In genomic region chr18:24231773-24232735, GRCh38 we compare ENCODE assay signal across 13 cellular contexts.
DNase-seq lines count a peak whose midpoint lies in the region; ATAC-seq and TF ChIP-seq lines count a peak whose summit lies in the region.
"Had no signal": no experiment of that assay in that cellular context is flagged by ENCODE, and none has a peak within 500 bp of the region (broad histone marks: within the 10 kb centered on the region; RNA-seq: fewer than 3 reads in every experiment).

No MANE protein-coding gene starts in this region.

- intact Hi-C loops in A673 (cut with micrococcal nuclease; ENCODE audit: unreplicated experiment), result no loop called here
- intact Hi-C loops in CD4-positive, alpha-beta T cell (cut with DNase I, micrococcal nuclease), result no loop called here

- no peaks in the 10 kb centered on the region for H3K9me2 ChIP-seq in SK-N-SH

- POLR2A ChIA-PET in A673 (lab: Charles Lee; ENCODE audit: low non-redundant PET) (no interaction called here), SK-N-SH (lab: Yijun Ruan, JAX) (no interaction called here)
- POLR2A ChIA-PET in CD4-positive, alpha-beta T cell (lab: Charles Lee), result no interaction called here

- no peak overlapping the region for H3K27ac ChIP-seq in A673 (ENCODE audit: low read depth, low read length, poor library complexity, severe bottlenecking)
- H3K27ac ChIP-seq in SK-N-SH (ENCODE audit: low read depth in 2 of 2, low read length in 1 of 2), result peak overlapping the region; percentile 29 to 35; a peak in 2 of 4 replicates
- H3K27ac ChIP-seq in neuronal stem cell (replicated peaks; ENCODE audit: low read length), result no peak overlapping the region
- no peak overlapping the region for H3K27ac ChIP-seq in CD4-positive, alpha-beta T cell (ENCODE audit: low read depth, low read length)

- TF ChIP-seq EP300 in SK-N-SH (IDR thresholded peaks at IDR 0.05; ENCODE audit: borderline replicate concordance in 1 of 2, low read depth in 1 of 2, low read length in 1 of 2), result 0 out of 4 replicates have a peak, but pooled peaks of 1 of the 2 experiments have one; percentile 19

- TF ChIP-seq CTCF in A673 (conservative IDR thresholded peaks at IDR 0.05; ENCODE audit: low read depth, low read length) (no peak), SK-N-SH (IDR thresholded peaks at IDR 0.05) (no peak), fibroblast of the aortic adventitia (IDR thresholded peaks at IDR 0.05; ENCODE audit: insufficient read depth, low read length) (no peak), omental fat pad (IDR thresholded peaks at IDR 0.05) (no peak)
- TF ChIP-seq CTCF in CD4-positive, alpha-beta T cell (IDR thresholded peaks at IDR 0.05), result no peak

- H4K20me1 ChIP-seq in SK-N-SH (ENCODE audit: insufficient read depth), result no peaks in the 10 kb centered on the region

- H3K4me1 ChIP-seq in A673 (ENCODE audit: insufficient read depth, low read length, poor library complexity, severe bottlenecking), result peaks cover 21% of the 10 kb centered on the region
- peaks cover 0 to 11% of the 10 kb centered on the region in 2 experiments; a peak in 2 of 4 replicates for H3K4me1 ChIP-seq in SK-N-SH (ENCODE audit: control insufficient read depth in 1 of 2, insufficient read depth in 2 of 2, low read depth in 1 of 2, low read length in 1 of 2)
- H3K4me1 ChIP-seq in neuronal stem cell (ENCODE audit: control insufficient read depth in 2 of 2, insufficient read depth in 1 of 2, low read depth in 1 of 2, low read length in 2 of 2), result peaks cover 0 to 7% of the 10 kb centered on the region in 2 donors

- H3K4me3 ChIP-seq in A673 (ENCODE audit: low read depth, low read length, poor library complexity, severe bottlenecking) (no peak overlapping the region), SK-N-SH (ENCODE audit: low read depth in 2 of 2, low read length in 1 of 2) (no peak overlapping the region), fibroblast of the aortic adventitia (ENCODE audit: low read depth, low read length) (no peak overlapping the region), neuronal stem cell (ENCODE audit: low read length in 2 of 2) (no peak overlapping the region)

- H2AFZ ChIP-seq in SK-N-SH (ENCODE audit: low read depth), result no peak overlapping the region
- no peak overlapping the region for H2AFZ ChIP-seq in neuronal stem cell (ENCODE audit: low read length)

- H3K4me2 ChIP-seq in SK-N-SH (peak overlapping the region; percentile 13; the same call in 1 of the 2 replicates), neuronal stem cell (ENCODE audit: insufficient read depth, low read length, poor library complexity, severe bottlenecking) (no peak overlapping the region)

- H4K91ac ChIP-seq in neuronal stem cell (ENCODE audit: low read depth, low read length, poor library complexity), result no peak overlapping the region

- H3K4me1 Mint-ChIP-seq in CD4-positive, alpha-beta T cell (ENCODE audit: low read depth), result no peaks in the 10 kb centered on the region

- H3K9me3 ChIP-seq in A673 (ENCODE audit: low read depth, low read length, poor library complexity, severe bottlenecking), result no peaks in the 10 kb centered on the region
- no peaks in the 10 kb centered on the region for H3K9me3 ChIP-seq in SK-N-SH
- peaks cover 0 to 6% of the 10 kb centered on the region in 2 donors for H3K9me3 ChIP-seq in neuronal stem cell (replicated peaks in 1 of 2; ENCODE audit: control insufficient read depth in 2 of 2, insufficient read depth in 1 of 2, low read depth in 1 of 2, low read length in 2 of 2)
- H3K9me3 ChIP-seq in CD4-positive, alpha-beta T cell (ENCODE audit: control insufficient read depth, low read length), result no peaks in the 10 kb centered on the region

- no peak for TF ChIP-seq RAD21 in SK-N-SH (IDR thresholded peaks at IDR 0.05; ENCODE audit: low read length)

- no peaks in the 10 kb centered on the region for H3K36me3 ChIP-seq in A673 (ENCODE audit: insufficient read depth, low read length, poor library complexity, severe bottlenecking)
- H3K36me3 ChIP-seq in SK-N-SH (replicated peaks in 1 of 2; ENCODE audit: control insufficient read depth in 1 of 2, insufficient read depth in 2 of 2, low read length in 1 of 2), result peaks cover 13 to 22% of the 10 kb centered on the region in 2 experiments
- peaks cover 8 to 69% of the 10 kb centered on the region in 2 donors for H3K36me3 ChIP-seq in neuronal stem cell (replicated peaks in 1 of 2; ENCODE audit: control insufficient read depth in 2 of 2, insufficient read depth in 2 of 2, low read length in 2 of 2)

- no peaks in the 10 kb centered on the region for H3K79me1 ChIP-seq in neuronal stem cell (ENCODE audit: low read depth, low read length)

- no peak overlapping the region for H3K4ac ChIP-seq in neuronal stem cell (ENCODE audit: low read length)

- ATAC-seq in omental fat pad (ENCODE audit: low FRiP score), result peak; percentile 73
- no peak for ATAC-seq in GM19467 (IDR thresholded peaks at IDR 0.05; ENCODE audit: unreplicated experiment)
- ATAC-seq in CD4-positive, alpha-beta T cell (ENCODE audit: poor library complexity), result no peak
- ATAC-seq: activated naive CD4-positive, alpha-beta T cell treated with anti-CD3 and anti-CD28 coated beads, Interleukin-2, amount 50 U/mL, for 72 hours had no signal

- peaks cover 11% of the 10 kb centered on the region for H3F3A ChIP-seq in SK-N-SH (replicated peaks; ENCODE audit: insufficient read depth)

- H3K23ac ChIP-seq in neuronal stem cell (ENCODE audit: low read depth, low read length, poor library complexity), result no peak overlapping the region

- no peaks in the 10 kb centered on the region; the same call in 1 of the 2 replicates for H3K79me2 ChIP-seq in SK-N-SH (ENCODE audit: insufficient read depth)

- H2BK120ac ChIP-seq in neuronal stem cell (ENCODE audit: low read depth, low read length), result no peak overlapping the region

- no peaks in the 10 kb centered on the region for H3K27me3 ChIP-seq in A673 (replicated peaks; ENCODE audit: insufficient read depth, low read depth, low read length, poor library complexity)
- H3K27me3 ChIP-seq in SK-N-SH (ENCODE audit: insufficient read depth), result no peaks in the 10 kb centered on the region
- no peaks in the 10 kb centered on the region for H3K27me3 ChIP-seq in neuronal stem cell (ENCODE audit: control insufficient read depth in 3 of 3, insufficient read depth in 3 of 3, low read depth in 1 of 3, low read length in 3 of 3)
- no peaks in the 10 kb centered on the region for H3K27me3 ChIP-seq in CD4-positive, alpha-beta T cell (ENCODE audit: control insufficient read depth, insufficient read depth, low read length)

- no peaks in the 10 kb centered on the region for H3K9me3 Mint-ChIP-seq in CD4-positive, alpha-beta T cell
- H3K9me3 Mint-ChIP-seq: activated naive CD4-positive, alpha-beta T cell treated with anti-CD3 and anti-CD28 coated beads, Interleukin-2, amount 50 U/mL, for 72 hours had no signal

- no peak overlapping the region for H2BK5ac ChIP-seq in neuronal stem cell (ENCODE audit: low read length)

- no peak overlapping the region for H3K4me3 Mint-ChIP-seq in CD4-positive, alpha-beta T cell

- CTCF ChIA-PET in A673 (lab: Charles Lee), result no interaction called here
- CTCF ChIA-PET in SK-N-SH (lab: Yijun Ruan, JAX), result no interaction called here
- CTCF ChIA-PET in CD4-positive, alpha-beta T cell (lab: Charles Lee), result no interaction called here

- no peak overlapping the region for H2BK15ac ChIP-seq in neuronal stem cell (ENCODE audit: low read length)

- H3K9ac ChIP-seq in SK-N-SH, result no peak overlapping the region
- no peak overlapping the region for H3K9ac ChIP-seq in neuronal stem cell (ENCODE audit: low read depth, low read length, poor library complexity)

- no peaks in the 10 kb centered on the region for H3K36me3 Mint-ChIP-seq in CD4-positive, alpha-beta T cell (ENCODE audit: low read depth)
- H3K36me3 Mint-ChIP-seq: activated naive CD4-positive, alpha-beta T cell treated with anti-CD3 and anti-CD28 coated beads, Interleukin-2, amount 50 U/mL, for 72 hours had no signal

- H3K14ac ChIP-seq in neuronal stem cell (ENCODE audit: low read length), result no peak overlapping the region

- H3K27ac Mint-ChIP-seq in CD4-positive, alpha-beta T cell, result no peak overlapping the region
- H3K27ac Mint-ChIP-seq: activated naive CD4-positive, alpha-beta T cell treated with anti-CD3 and anti-CD28 coated beads, Interleukin-2, amount 50 U/mL, for 72 hours had no signal

- no peak overlapping the region for H3K18ac ChIP-seq in neuronal stem cell (ENCODE audit: low read length)

- WGBS in SK-N-SH (ENCODE audit: low lambda C conversion rate), result 59% methylated on average over 8 of the region's 8 CpGs
- no CpG with 5 or more reads among the region's 8 CpGs for WGBS in neuronal stem cell (ENCODE audit: extremely low coverage in 2 of 2, insufficient read length in 2 of 2, insufficient replicate concordance in 1 of 2), 2 donors

- peaks cover 5% of the 10 kb centered on the region for H3K27me3 Mint-ChIP-seq in CD4-positive, alpha-beta T cell

- H2BK12ac ChIP-seq in neuronal stem cell (ENCODE audit: low read length), result no peak overlapping the region

- no peak overlapping the region for H4K8ac ChIP-seq in neuronal stem cell (ENCODE audit: low read depth, low read length)

- BruUV-seq in A673 (replicated peaks; lab: Mats Ljungman, UMichigan), result no TSS peak

- DNase-seq in A673 (ENCODE audit: low spot score) (peak; percentile 20), SK-N-SH (no peak), fibroblast of the aortic adventitia (ENCODE audit: low read depth) (peak; percentile 41), omental fat pad (ENCODE audit: low spot score) (no peak), neuronal stem cell (ENCODE audit: low spot score) (no peak)
- DNase-seq in activated CD4-positive, alpha-beta T cell treated with anti-CD3 and anti-CD28 coated beads, Interleukin-2, amount 50 U/mL, for 4 hours, result no peak
- DNase-seq in CD4-positive, alpha-beta T cell, result no peak
- DNase-seq: activated CD4-positive, alpha-beta T cell treated with anti-CD3 and anti-CD28 coated beads, Interleukin-2, amount 50 U/mL, for 48 hours; mesendoderm; NCI-H2107; stimulated activated CD4-positive, alpha-beta T cell treated with anti-CD3 and anti-CD28 coated beads, Interleukin-2, amount 100 ng/mL, for 48 hours had no signal

- H2AK5ac ChIP-seq in neuronal stem cell (ENCODE audit: low read depth, low read length), result no peak overlapping the region

TF ChIP-seq in SK-N-SH, 30 proteins besides CTCF, POLR2A, EP300 and RAD21 (continues in another document):
- TF ChIP-seq TAF1 (IDR thresholded peaks at IDR 0.05; ENCODE audit: borderline replicate concordance, low read depth, low read length), result no peak
- TF ChIP-seq ELF1 (IDR thresholded peaks at IDR 0.05), result no peak
- TF ChIP-seq RFX5 (IDR thresholded peaks at IDR 0.05; ENCODE audit: low read length), result no peak
- TF ChIP-seq, protein P1, sequence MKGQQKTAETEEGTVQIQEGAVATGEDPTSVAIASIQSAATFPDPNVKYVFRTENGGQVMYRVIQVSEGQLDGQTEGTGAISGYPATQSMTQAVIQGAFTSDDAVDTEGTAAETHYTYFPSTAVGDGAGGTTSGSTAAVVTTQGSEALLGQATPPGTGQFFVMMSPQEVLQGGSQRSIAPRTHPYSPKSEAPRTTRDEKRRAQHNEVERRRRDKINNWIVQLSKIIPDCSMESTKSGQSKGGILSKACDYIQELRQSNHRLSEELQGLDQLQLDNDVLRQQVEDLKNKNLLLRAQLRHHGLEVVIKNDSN (IDR thresholded peaks at IDR 0.05; ENCODE audit: borderline replicate concordance, low read depth), result no peak
- TF ChIP-seq FOXM1 (IDR thresholded peaks at IDR 0.05; ENCODE audit: low read depth), result no peak
- no peak for TF ChIP-seq EZH2phosphoT487 (IDR thresholded peaks at IDR 0.05; ENCODE audit: borderline replicate concordance, low read depth)

Comparison
In these comparisons a context has a peak if more than half of its experiments do, and no peak if none do; other contexts are left out.
1. DNase-seq: peak in A673 (single experiment) and fibroblast of the aortic adventitia (single experiment); none in SK-N-SH (single experiment), omental fat pad (single experiment), neuronal stem cell (single experiment), activated CD4-positive, alpha-beta T cell treated with anti-CD3 and anti-CD28 coated beads, Interleukin-2, amount 50 U/mL, for 4 hours (0 of 2) and CD4-positive, alpha-beta T cell (0 of 10).
2. H3K27ac ChIP-seq: peak in SK-N-SH (2 of 2); none in A673 (single experiment), neuronal stem cell (single experiment) and CD4-positive, alpha-beta T cell (single experiment).